Comparison of ENCODE assay signal across 2 cellular contexts in genomic region chr10:46907186-46907585, GRCh38. TPM values are rescaled to one million over a fixed set of nuclear protein-coding genes. Genes with fewer than 3 reads are reported as not detected.
"Had no signal": no experiment of that assay in that cellular context is flagged by ENCODE, and none has a peak within 500 bp of the region (broad histone marks: within the 10 kb centered on the region; RNA-seq: fewer than 3 reads in every experiment).

No MANE protein-coding gene starts in this region.

RNA-seq across cellular contexts. Expression of gene PTPN20, which starts 4.0 kb away (rescaled TPM):
- total RNA-seq: mesothelial cell of epicardium, osteocyte had no signal
